ENCODE assay signal across 12 cellular contexts in the genomic region with DNA sequence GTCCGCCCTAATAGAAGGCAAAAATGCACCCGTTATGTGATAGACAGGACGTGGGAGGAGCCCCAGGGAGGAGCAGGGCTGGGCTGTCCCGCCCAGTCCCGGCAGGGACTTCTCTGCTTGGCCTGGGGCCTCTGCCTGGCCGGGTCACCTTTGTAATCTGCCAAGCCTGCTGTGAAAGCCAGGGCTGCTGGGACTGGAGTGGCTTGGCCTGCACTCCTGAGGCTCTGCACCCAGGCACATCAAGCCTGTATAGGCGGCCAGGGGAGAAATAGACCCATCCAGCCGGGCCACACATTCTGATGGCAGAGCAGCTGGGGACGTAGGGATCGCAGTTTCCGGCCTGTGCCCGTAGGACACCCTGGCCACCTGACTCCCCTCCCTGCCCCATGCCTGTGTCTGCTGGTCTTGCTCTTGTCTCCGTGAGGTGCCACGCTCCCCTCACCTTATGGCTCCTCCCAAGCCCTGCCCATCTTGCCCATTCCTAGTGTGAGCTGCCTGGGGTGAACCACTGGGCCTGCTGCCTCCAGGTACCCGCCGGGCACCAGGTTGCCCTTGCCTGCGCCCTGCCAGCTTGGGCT. TPM values are rescaled to one million over a fixed set of nuclear protein-coding genes. Genes with fewer than 3 reads are reported as not detected.
A peak's percentile ranks its signal among the peaks of the same experiment; 100 is the strongest.
DNase-seq lines count a peak whose midpoint lies in the region; ATAC-seq, FAIRE-seq and TF ChIP-seq lines count a peak whose summit lies in the region.
"Had no signal": no experiment of that assay in that cellular context is flagged by ENCODE, and none has a peak within 500 bp of the region (broad histone marks: within the 10 kb centered on the region; RNA-seq: fewer than 3 reads in every experiment).

No MANE protein-coding gene starts in this region.

- H3K9me3 ChIP-seq in A549 (no peaks in the 10 kb centered on the region), neural progenitor cell (ENCODE audit: low read depth) (no peaks in the 10 kb centered on the region)

- H3K27ac ChIP-seq in A549 (peak overlapping the region; percentile 28 to 74; a peak in 3 of 6 replicates), foreskin keratinocyte (no peak overlapping the region), neural progenitor cell (no peak overlapping the region)

- CTCF ChIA-PET in A549 (lab: Yijun Ruan, JAX): interaction anchor here (1.0 kb wide), 2 partner anchors 24 to 32 kb away, joined by 3 read pairs; no protein-coding TSS in a partner anchor

- no peak overlapping the region for H3K4me3 ChIP-seq in A549
- H3K4me3 ChIP-seq in neural progenitor cell: no peak overlapping the region
- H3K4me3 ChIP-seq: skin epidermis had no signal

- peaks cover 10% of the 10 kb centered on the region for H3K27me3 Mint-ChIP-seq in neural progenitor cell (ENCODE audit: insufficient read depth, low read depth)

- TF ChIP-seq CTCF in A549 (IDR thresholded peaks at IDR 0.05): no peak
- no peak for TF ChIP-seq CTCF in foreskin keratinocyte (conservative IDR thresholded peaks at IDR 0.05)
- no peak for TF ChIP-seq CTCF in neural progenitor cell (IDR thresholded peaks at IDR 0.05)

- no peaks in the 10 kb centered on the region for H3K9me3 Mint-ChIP-seq in neural progenitor cell

- H3K79me2 ChIP-seq in neural progenitor cell (ENCODE audit: low read depth): no peaks in the 10 kb centered on the region

- H4K20me1 ChIP-seq in neural progenitor cell (ENCODE audit: low read depth): peaks cover 3% of the 10 kb centered on the region

- peak overlapping the region; percentile 31; the same call in 1 of the 3 replicates for H3K4me2 ChIP-seq in A549
- H3K4me2 ChIP-seq in neural progenitor cell: no peak overlapping the region

- no peaks in the 10 kb centered on the region for H3F3A ChIP-seq in neural progenitor cell (ENCODE audit: low read depth)

- peak overlapping the region; percentile 22 for H3K27ac Mint-ChIP-seq in neural progenitor cell

- H3K36me3 Mint-ChIP-seq in neural progenitor cell: peaks cover 34% of the 10 kb centered on the region

- WGBS in A549 (ENCODE audit: missing lambda C conversion rate): 79% methylated on average over 17 of the region's 17 CpGs

- TF ChIP-seq EP300 in A549 (IDR thresholded peaks at IDR 0.05): no peak

- H3K4me1 ChIP-seq in A549 (peaks cover 30% of the 10 kb centered on the region), foreskin keratinocyte (no peaks in the 10 kb centered on the region), neural progenitor cell (no peaks in the 10 kb centered on the region)

- H3K4me1 Mint-ChIP-seq in neural progenitor cell: peaks cover 3% of the 10 kb centered on the region

- no peak overlapping the region for H3K4me3 Mint-ChIP-seq in neural progenitor cell

- ATAC-seq in A549: peak; percentile 40 to 66
- peak; percentile 19 for ATAC-seq in foreskin keratinocyte
- ATAC-seq in GM19351 (IDR thresholded peaks at IDR 0.05; ENCODE audit: unreplicated experiment): no peak

- no peak for FAIRE-seq in A549 (lab: Jason Lieb, UNC)
- FAIRE-seq: GM18507 had no signal

- no peak overlapping the region for H3K9ac ChIP-seq in neural progenitor cell

- POLR2A ChIA-PET in A549 (lab: Yijun Ruan, JAX): no interaction called here

- no peak overlapping the region for H2AFZ ChIP-seq in neural progenitor cell (replicated peaks)

- TF ChIP-seq RAD21 in A549 (conservative IDR thresholded peaks at IDR 0.05 in 1 of 2, IDR thresholded peaks at IDR 0.05 in 1 of 2): no peak

- H3K27me3 ChIP-seq in foreskin keratinocyte (no peaks in the 10 kb centered on the region), neural progenitor cell (no peaks in the 10 kb centered on the region)

- H3K36me3 ChIP-seq in neural progenitor cell: no peaks in the 10 kb centered on the region

- no peak; the same call in 1 of the 2 replicates for TF ChIP-seq POLR2A in A549 (IDR thresholded peaks at IDR 0.05; ENCODE audit: low read length)

- DNase-seq in A549 (ENCODE audit: low read depth in 1 of 2, low spot score in 1 of 2) (no peak), RPMI8226 (peak; percentile 9), foreskin keratinocyte (no peak), neural progenitor cell (ENCODE audit: low spot score) (peak; percentile 34), NCI-H2196 (lab: John Stamatoyannopoulos, UW; ENCODE audit: unreplicated experiment) (no peak), cortex of kidney (lab: John Stamatoyannopoulos, UW) (no peak), NCI-H1694 (lab: John Stamatoyannopoulos, UW) (no peak)
- DNase-seq: activated CD4-positive, alpha-beta T cell treated with anti-CD3 and anti-CD28 coated beads for 48 hours; KBM-7 had no signal

TF ChIP-seq in A549, 52 proteins besides CTCF, POLR2A, EP300 and RAD21:
- 0 out of 2 replicates have a peak, but pooled peaks have one; percentile 3 for TF ChIP-seq ZC3H11A (IDR thresholded peaks at IDR 0.05)
- TF ChIP-seq, protein P1, sequence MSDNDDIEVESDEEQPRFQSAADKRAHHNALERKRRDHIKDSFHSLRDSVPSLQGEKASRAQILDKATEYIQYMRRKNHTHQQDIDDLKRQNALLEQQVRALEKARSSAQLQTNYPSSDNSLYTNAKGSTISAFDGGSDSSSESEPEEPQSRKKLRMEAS (IDR thresholded peaks at IDR 0.05): no peak
- TF ChIP-seq, protein P2, sequence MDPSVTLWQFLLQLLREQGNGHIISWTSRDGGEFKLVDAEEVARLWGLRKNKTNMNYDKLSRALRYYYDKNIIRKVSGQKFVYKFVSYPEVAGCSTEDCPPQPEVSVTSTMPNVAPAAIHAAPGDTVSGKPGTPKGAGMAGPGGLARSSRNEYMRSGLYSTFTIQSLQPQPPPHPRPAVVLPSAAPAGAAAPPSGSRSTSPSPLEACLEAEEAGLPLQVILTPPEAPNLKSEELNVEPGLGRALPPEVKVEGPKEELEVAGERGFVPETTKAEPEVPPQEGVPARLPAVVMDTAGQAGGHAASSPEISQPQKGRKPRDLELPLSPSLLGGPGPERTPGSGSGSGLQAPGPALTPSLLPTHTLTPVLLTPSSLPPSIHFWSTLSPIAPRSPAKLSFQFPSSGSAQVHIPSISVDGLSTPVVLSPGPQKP (IDR thresholded peaks at IDR 0.05; ENCODE audit: low read depth, low read length): no peak

RNA-seq across cellular contexts. Expression of a gene that starts 28.1 kb away (rescaled TPM):
- 57.3 and 62.8 TPM in 2 replicates for polyA plus RNA-seq in A549 (2011; rRNA removed)
- polyA plus RNA-seq in A549 (2012; cell fraction: cytosol; rRNA removed): 184 and 236 TPM in 2 replicates
- polyA plus RNA-seq in A549 (2012; cell fraction: nucleus; rRNA removed): 313 and 398 TPM in 2 replicates
- 113 to 117 TPM (median 114 TPM) in 3 replicates for polyA plus RNA-seq in A549 (2017; fragmentation: RNase III; extraction: RNeasy Plus Mini Kit Qiagen cat#74134 plus additional on column Dnase treatment)
- 47.5 and 81.7 TPM in 2 replicates for polyA minus RNA-seq in A549 (2011; rRNA and poly(A)+ RNA removed)
- 66.6 and 77.3 TPM in 2 replicates for total RNA-seq in foreskin keratinocyte
- 84.8 and 92.9 TPM in 2 replicates for polyA plus RNA-seq in foreskin keratinocyte
- total RNA-seq in neural progenitor cell (ENCODE audit: low replicate concordance): 45.9 and 141 TPM in 2 replicates

Comparison
In these comparisons a context has a peak if more than half of its experiments do, and no peak if none do; other contexts are left out.
1. DNase-seq: peak in RPMI8226 (single experiment) and neural progenitor cell (single experiment); none in A549 (0 of 2), foreskin keratinocyte (0 of 2), NCI-H2196 (single experiment), cortex of kidney (single experiment) and NCI-H1694 (single experiment).
2. H3K27ac ChIP-seq: peak in A549 (2 of 2); none in foreskin keratinocyte (single experiment) and neural progenitor cell (single experiment).